In genomic region chr6:17705778-17706579, GRCh38 we compare ENCODE assay signal across 8 cellular contexts. TPM values are rescaled to one million over a fixed set of nuclear protein-coding genes. Genes with fewer than 3 reads are reported as not detected.
A peak's percentile ranks its signal among the peaks of the same experiment; 100 is the strongest.
DNase-seq lines count a peak whose midpoint lies in the region; ATAC-seq, FAIRE-seq and TF ChIP-seq lines count a peak whose summit lies in the region.

No MANE protein-coding gene starts in this region.

- H3K4me3 ChIP-seq in Peyer's patch (peak overlapping the region; percentile 67 to 92 (median 81)), tibial nerve (peak overlapping the region; percentile 61 to 99 (median 96))

- 0 to 1% methylated on average over 45 to 58 of the region's 58 CpGs for WGBS in tibial nerve, 2 donors

- H3K4me3 Mint-ChIP-seq in Calu3 (ENCODE audit: low read depth, unreplicated experiment) (peak overlapping the region; percentile 73), osteocyte (ENCODE audit: unreplicated experiment) (peak overlapping the region; percentile 91)

- H3K27ac ChIP-seq in Peyer's patch (peak overlapping the region; percentile 97 to 99 (median 98)), tibial nerve (peak overlapping the region; percentile 88 to 100 (median 100))

- H3K27ac Mint-ChIP-seq in Calu3 (ENCODE audit: unreplicated experiment) (peak overlapping the region; percentile 91), osteocyte (ENCODE audit: unreplicated experiment) (peak overlapping the region; percentile 97)

- TF ChIP-seq POLR2A in Peyer's patch (IDR thresholded peaks at IDR 0.05), result no peak
- TF ChIP-seq POLR2A in tibial nerve (IDR thresholded peaks at IDR 0.05), result peak in 1 of 2 donors; percentile 4

- H3K4me1 ChIP-seq in Peyer's patch (peaks cover 0 to 32% (median 6%) of the 10 kb centered on the region in 4 donors), tibial nerve (peaks cover 0 to 45% (median 26%) of the 10 kb centered on the region in 4 donors)

- H3K36me3 Mint-ChIP-seq in Calu3 (ENCODE audit: insufficient read depth, unreplicated experiment) (peaks cover 20% of the 10 kb centered on the region), osteocyte (ENCODE audit: unreplicated experiment) (no peaks in the 10 kb centered on the region)

- DNase-seq in Calu3 (peak; percentile 61), HK-2 (ENCODE audit: unreplicated experiment) (peak; percentile 85), Peyer's patch (peak in 2 of 3 donors; percentile 80 to 89), frontal cortex (ENCODE audit: low spot score in 2 of 2) (peak; percentile 40 to 41), osteocyte (ENCODE audit: extremely low spot score, unreplicated experiment) (peak; percentile 88), tibial nerve (ENCODE audit: low spot score in 2 of 2) (peak; percentile 19 to 40)
- peak; percentile 82 for DNase-seq in activated T-helper 9 cell treated with anti-CD3 and anti-CD28 coated beads, Interleukin-2, amount 50 U/mL, for 16 hours (ENCODE audit: low read depth)

- H3K27me3 Mint-ChIP-seq in Calu3 (ENCODE audit: unreplicated experiment) (no peaks in the 10 kb centered on the region), osteocyte (ENCODE audit: unreplicated experiment) (no peaks in the 10 kb centered on the region)

- BruUV-seq in Calu3 (replicated peaks; lab: Mats Ljungman, UMichigan), result no TSS peak

- intact Hi-C loops in Calu3 (cut with micrococcal nuclease; ENCODE audit: unreplicated experiment), result no loop called here

- H3K9me3 ChIP-seq in Peyer's patch (no peaks in the 10 kb centered on the region), tibial nerve (no peaks in the 10 kb centered on the region)

- H3K27me3 ChIP-seq in Peyer's patch, result no peaks in the 10 kb centered on the region
- no peaks in the 10 kb centered on the region for H3K27me3 ChIP-seq in tibial nerve

- H3K9me3 Mint-ChIP-seq in Calu3 (ENCODE audit: low read depth, unreplicated experiment) (no peaks in the 10 kb centered on the region), osteocyte (ENCODE audit: unreplicated experiment) (no peaks in the 10 kb centered on the region)

- peak; percentile 64 for ATAC-seq in GM19463 (IDR thresholded peaks at IDR 0.05; ENCODE audit: unreplicated experiment)

- H3K4me1 Mint-ChIP-seq in Calu3 (ENCODE audit: low read depth, unreplicated experiment), result no peaks in the 10 kb centered on the region
- H3K4me1 Mint-ChIP-seq in osteocyte (ENCODE audit: unreplicated experiment), result peaks cover 36% of the 10 kb centered on the region

- TF ChIP-seq CTCF in Calu3 (IDR thresholded peaks at IDR 0.05; ENCODE audit: unreplicated experiment) (no peak), Peyer's patch (IDR thresholded peaks at IDR 0.05) (peak in 2 of 6 experiments; percentile 12 to 36), osteocyte (IDR thresholded peaks at IDR 0.05) (peak; percentile 9), tibial nerve (IDR thresholded peaks at IDR 0.05) (peak in 1 of 5 experiments; percentile 12)

- CTCF ChIA-PET in Calu3 (lab: Charles Lee), result no interaction called here

- H3K36me3 ChIP-seq in Peyer's patch, result no peaks in the 10 kb centered on the region
- H3K36me3 ChIP-seq in tibial nerve, result no peaks in the 10 kb centered on the region

- FAIRE-seq in frontal cortex (lab: Jason Lieb, UNC), result no peak

- TF ChIP-seq EP300 in tibial nerve (IDR thresholded peaks at IDR 0.05), result no peak

RNA-seq across cellular contexts. Expression of gene NUP153, which starts 0.7 kb away (rescaled TPM):
- total RNA-seq in Calu3 (2022) (36.3 and 36.4 TPM in 2 replicates), Peyer's patch (10 to 100 TPM; 21.5 to 47.0 (median 26.8) TPM), frontal cortex (41.2 TPM), osteocyte (32.6 and 34.6 TPM in 2 replicates), tibial nerve (10 to 100 TPM; 30.0 to 33.5 (median 33.0) TPM)

Comparison
In these comparisons a context has a peak if more than half of its experiments do, and no peak if none do; other contexts are left out.
1. Peak in every context shown above with its lines: DNase-seq, ATAC-seq, H3K4me3 ChIP-seq and H3K27ac ChIP-seq.
2. DNase-seq: peak in every context shown above with its lines; median percentile 88 in osteocyte; 85 in HK-2; 84 in Peyer's patch; 82 in activated T-helper 9 cell treated with anti-CD3 and anti-CD28 coated beads, Interleukin-2, amount 50 U/mL, for 16 hours; 61 in Calu3; 40 in frontal cortex; 30 in tibial nerve.